Comparison of ENCODE assay signal across 24 cellular contexts in genomic region chr5:36285837-36286615, GRCh38.
"Had no signal": no experiment of that assay in that cellular context is flagged by ENCODE, and none has a peak within 500 bp of the region (broad histone marks: within the 10 kb centered on the region; RNA-seq: fewer than 3 reads in every experiment).

No MANE protein-coding gene starts in this region.

- H3K4me3 ChIP-seq: pancreas, psoas muscle, right lobe of liver, sigmoid colon, stomach, thoracic aorta, thyroid gland, tibial nerve, upper lobe of left lung, vagina had no signal

- DNase-seq: nephron progenitor cell; nucleus accumbens; pancreas; psoas muscle; right cardiac atrium; right lobe of liver; sigmoid colon; small intestine; stimulated activated CD4-positive, alpha-beta T cell treated with anti-CD3 and anti-CD28 coated beads, Interleukin-15, amount 100 ng/mL, for 24 hours; stimulated activated CD4-positive, alpha-beta T cell treated with anti-CD3 and anti-CD28 coated beads, Interleukin-2, amount 100 ng/mL, for 24 hours; stimulated activated CD4-positive, alpha-beta T cell treated with anti-CD3 and anti-CD28 coated beads, Interleukin-2, amount 100 ng/mL, for 48 hours; stimulated activated CD4-positive, alpha-beta T cell treated with anti-CD3 and anti-CD28 coated beads, Interleukin-4, amount 100 ng/mL, for 24 hours; stimulated activated naive B cell treated with anti-CD40 and anti-IgM and Interleukin-4, amounts not matched to agents 10 μg/mL and 1 μg/mL and 100 μg/mL, for 72 hours; stimulated activated naive CD4-positive, alpha-beta T cell treated with Interleukin-2 at 50 U/mL for 16 hours; stomach; thyroid gland; upper lobe of left lung had no signal

- H3K27ac ChIP-seq: neutrophil, pancreas, psoas muscle, right lobe of liver, sigmoid colon, stomach, thoracic aorta, thyroid gland, tibial nerve, upper lobe of left lung, vagina had no signal

- FAIRE-seq: pancreas, small intestine, urothelium cell line had no signal

- H3K27me3 ChIP-seq: neutrophil, pancreas, right lobe of liver, sigmoid colon, stomach, thyroid gland, tibial nerve, upper lobe of left lung, vagina had no signal

- ATAC-seq: natural killer cell treated with Interleukin-12 subunit alpha and Interleukin-12 subunit beta and Interleukin-15 and Interleukin-18, amount 100 ng/mL, for 72 hours; pancreas; psoas muscle; right cardiac atrium; stimulated activated effector memory CD8-positive, alpha-beta T cell treated with anti-CD3 and anti-CD28 coated beads, Interleukin-12 subunit alpha, Interleukin-12 subunit beta, amount 100 ng/mL, for 72 hours; stimulated activated naive B cell treated with anti-CD40 and anti-IgM and Interleukin-4, amounts not matched to agents 10 μg/mL and 1 μg/mL and 100 μg/mL, for 72 hours had no signal

- H3K4me1 ChIP-seq: pancreas, psoas muscle, right lobe of liver, sigmoid colon, stomach, thyroid gland, upper lobe of left lung, vagina had no signal

- H3K36me3 ChIP-seq: neutrophil, pancreas, right lobe of liver, sigmoid colon, stomach, thoracic aorta, thyroid gland, tibial nerve, upper lobe of left lung, vagina had no signal
